14 cellular contexts compared by ENCODE assay signal in genomic region chr14:91112172-91112571, GRCh38. TPM values are rescaled to one million over a fixed set of nuclear protein-coding genes. Genes with fewer than 3 reads are reported as not detected.
DNase-seq lines count a peak whose midpoint lies in the region; ATAC-seq lines count a peak whose summit lies in the region.
"Had no signal": no experiment of that assay in that cellular context is flagged by ENCODE, and none has a peak within 500 bp of the region (broad histone marks: within the 10 kb centered on the region; RNA-seq: fewer than 3 reads in every experiment).

No MANE protein-coding gene starts in this region.

- no peak for DNase-seq in activated T-cell treated with anti-CD3 and anti-CD28 coated beads, Interleukin-2, amount 50 U/mL, for 4 hours
- no peak for DNase-seq in activated T-cell treated with anti-CD3 and anti-CD28 coated beads, Interleukin-2, amount 50 U/mL, for 1 hour
- peak; percentile 55 for DNase-seq in NCI-H345 (lab: John Stamatoyannopoulos, UW)
- peak; percentile 31 for DNase-seq in cerebellar cortex (ENCODE audit: low spot score)
- no peak for DNase-seq in stimulated activated effector memory CD8-positive, alpha-beta T cell treated with anti-CD3 and anti-CD28 coated beads, Interleukin-12 subunit alpha, Interleukin-12 subunit beta, amount 100 ng/mL, for 72 hours (ENCODE audit: low spot score in 2 of 2)
- no peak for DNase-seq in 8988T
- DNase-seq: activated CD4-positive, alpha-beta T cell treated with anti-CD3 and anti-CD28 coated beads, Interleukin-2, amount 50 U/mL, for 4 hours; DMS79 treated with DMSO at 0.1 percent for 48 hours; KBM-7; mesenchymal stem cell; NCI-H187; OCI-M1 had no signal

- H3K4me1 Mint-ChIP-seq in activated T-cell treated with anti-CD3 and anti-CD28 coated beads, Interleukin-2, amount 50 U/mL, for 4 hours (ENCODE audit: low read depth) = peaks cover 70% of the 10 kb centered on the region
- H3K4me1 Mint-ChIP-seq in stimulated activated effector memory CD8-positive, alpha-beta T cell treated with anti-CD3 and anti-CD28 coated beads, Interleukin-12 subunit alpha, Interleukin-12 subunit beta, amount 100 ng/mL, for 72 hours = peaks cover 81% of the 10 kb centered on the region

- peak overlapping the region; percentile 99 for H3K27ac Mint-ChIP-seq in stimulated activated effector memory CD8-positive, alpha-beta T cell treated with anti-CD3 and anti-CD28 coated beads, Interleukin-12 subunit alpha, Interleukin-12 subunit beta, amount 100 ng/mL, for 72 hours

- no peaks in the 10 kb centered on the region for H3K27me3 Mint-ChIP-seq in activated T-cell treated with anti-CD3 and anti-CD28 coated beads, Interleukin-2, amount 50 U/mL, for 4 hours (ENCODE audit: low read depth)

- no peak for ATAC-seq in activated T-cell treated with anti-CD3 and anti-CD28 coated beads, Interleukin-2, amount 50 U/mL, for 4 hours
- ATAC-seq in stimulated activated effector memory CD8-positive, alpha-beta T cell treated with anti-CD3 and anti-CD28 coated beads, Interleukin-12 subunit alpha, Interleukin-12 subunit beta, amount 100 ng/mL, for 72 hours = no peak
- ATAC-seq in HG02938 (IDR thresholded peaks at IDR 0.05; ENCODE audit: unreplicated experiment) (no peak), HG03469 (IDR thresholded peaks at IDR 0.05; ENCODE audit: unreplicated experiment) (no peak)

- no peaks in the 10 kb centered on the region for H3K36me3 Mint-ChIP-seq in activated T-cell treated with anti-CD3 and anti-CD28 coated beads, Interleukin-2, amount 50 U/mL, for 4 hours (ENCODE audit: insufficient read depth)
- peaks cover 43% of the 10 kb centered on the region for H3K36me3 Mint-ChIP-seq in stimulated activated effector memory CD8-positive, alpha-beta T cell treated with anti-CD3 and anti-CD28 coated beads, Interleukin-12 subunit alpha, Interleukin-12 subunit beta, amount 100 ng/mL, for 72 hours

- peak overlapping the region; percentile 25 for H3K4me3 Mint-ChIP-seq in activated T-cell treated with anti-CD3 and anti-CD28 coated beads, Interleukin-2, amount 50 U/mL, for 4 hours
- H3K4me3 Mint-ChIP-seq in stimulated activated effector memory CD8-positive, alpha-beta T cell treated with anti-CD3 and anti-CD28 coated beads, Interleukin-12 subunit alpha, Interleukin-12 subunit beta, amount 100 ng/mL, for 72 hours = peak overlapping the region; percentile 97

- no peaks in the 10 kb centered on the region for H3K9me3 Mint-ChIP-seq in activated T-cell treated with anti-CD3 and anti-CD28 coated beads, Interleukin-2, amount 50 U/mL, for 4 hours
- no peaks in the 10 kb centered on the region for H3K9me3 Mint-ChIP-seq in stimulated activated effector memory CD8-positive, alpha-beta T cell treated with anti-CD3 and anti-CD28 coated beads, Interleukin-12 subunit alpha, Interleukin-12 subunit beta, amount 100 ng/mL, for 72 hours

RNA-seq across cellular contexts. Expression of gene DGLUCY, which starts 1.7 kb away (rescaled TPM):
- total RNA-seq in activated T-cell treated with anti-CD3 and anti-CD28 coated beads, Interleukin-2, amount 50 U/mL, for 4 hours = 10 to 100 TPM; 25.1 to 29.0 (median 26.7) TPM

RNA-seq across cellular contexts. Expression of gene RPS6KA5, which starts 51.7 kb away (rescaled TPM):
- 10 to 100 TPM; 17.3 to 19.5 (median 19.4) TPM for total RNA-seq in activated T-cell treated with anti-CD3 and anti-CD28 coated beads, Interleukin-2, amount 50 U/mL, for 4 hours

Comparison
In these comparisons a context has a peak if more than half of its experiments do, and no peak if none do; other contexts are left out.
1. DNase-seq: peak in NCI-H345 (single experiment) and cerebellar cortex (single experiment); none in activated T-cell treated with anti-CD3 and anti-CD28 coated beads, Interleukin-2, amount 50 U/mL, for 4 hours (single experiment), activated T-cell treated with anti-CD3 and anti-CD28 coated beads, Interleukin-2, amount 50 U/mL, for 1 hour (single experiment), stimulated activated effector memory CD8-positive, alpha-beta T cell treated with anti-CD3 and anti-CD28 coated beads, Interleukin-12 subunit alpha, Interleukin-12 subunit beta, amount 100 ng/mL, for 72 hours (0 of 2) and 8988T (single experiment).